Comparison of ENCODE assay signal across 10 cellular contexts in genomic region chrX:153867671-153868070, GRCh38. TPM values are rescaled to one million over a fixed set of nuclear protein-coding genes. Genes with fewer than 3 reads are reported as not detected.
"Had no signal": no experiment of that assay in that cellular context is flagged by ENCODE, and none has a peak within 500 bp of the region (broad histone marks: within the 10 kb centered on the region; RNA-seq: fewer than 3 reads in every experiment).

No MANE protein-coding gene starts in this region.

- DNase-seq: GM23248, GOT3, HFFc6 had no signal

- H3K4me1 ChIP-seq: HAP-1 had no signal

- H3K9ac ChIP-seq: GM23248 had no signal

- H3K9me3 ChIP-seq: HAP-1 had no signal

- ATAC-seq: HCT116, HepG2 had no signal

- FAIRE-seq: HepG2 had no signal

- H3K36me3 ChIP-seq: HAP-1 had no signal

- H3K27ac ChIP-seq: GM23248, HL-60 had no signal

- H2AFZ ChIP-seq: GM23248 had no signal

- H3K4me3 ChIP-seq: GM23248, HAP-1 had no signal

RNA-seq across cellular contexts. Expression of gene AVPR2, which starts 36.8 kb away (rescaled TPM):
- total RNA-seq: GM23248, H7, HepG2, HFFc6, HT1080 had no signal
- polyA plus RNA-seq: GM23248, HepG2, IgD-negative memory B cell had no signal

RNA-seq across cellular contexts. Expression of gene PDZD4, which starts 37.3 kb away (rescaled TPM):
- total RNA-seq: GM23248, HepG2, HFFc6 had no signal
- polyA plus RNA-seq: GM23248, HepG2 had no signal
